Comparison of ENCODE assay signal across 19 cellular contexts in genomic region chr6:28653876-28654275, GRCh38.
A peak's percentile ranks its signal among the peaks of the same experiment; 100 is the strongest.
DNase-seq lines count a peak whose midpoint lies in the region; ATAC-seq, FAIRE-seq and TF ChIP-seq lines count a peak whose summit lies in the region.
"Had no signal": no experiment of that assay in that cellular context is flagged by ENCODE, and none has a peak within 500 bp of the region (broad histone marks: within the 10 kb centered on the region; RNA-seq: fewer than 3 reads in every experiment).

No MANE protein-coding gene starts in this region.

- H3K4me3 ChIP-seq in bronchial epithelial cell (ENCODE audit: low read depth, low read length) (no peak overlapping the region), body of pancreas (no peak overlapping the region)
- H3K4me3 ChIP-seq: BLaER1 had no signal

- 53 to 73% methylated on average over 4 of the region's 4 CpGs for WGBS in body of pancreas, 2 donors

- no peak overlapping the region for H3K27ac ChIP-seq in body of pancreas
- H3K27ac ChIP-seq: BLaER1 had no signal

- no peaks in the 10 kb centered on the region for H3K27me3 ChIP-seq in bronchial epithelial cell (ENCODE audit: control insufficient read depth, insufficient read depth, low read length)
- peaks cover 0 to 10% of the 10 kb centered on the region in 2 donors for H3K27me3 ChIP-seq in body of pancreas

- peak; percentile 28 for DNase-seq in Daoy (ENCODE audit: low read depth)
- peak; percentile 15 for DNase-seq in HT1080 (ENCODE audit: low read depth)
- DNase-seq in RKO (ENCODE audit: low spot score) = peak; percentile 57
- peak; percentile 52 for DNase-seq in bronchial epithelial cell (ENCODE audit: low read depth)
- no peak for DNase-seq in left ventricle myocardium superior
- no peak for DNase-seq in body of pancreas
- DNase-seq in NCI-H345 treated with DMSO at 0.1 percent for 48 hours (lab: John Stamatoyannopoulos, UW; ENCODE audit: unreplicated experiment) = no peak
- DNase-seq in OCI-M1 (lab: John Stamatoyannopoulos, UW) = no peak
- DNase-seq: 8988T; CD4-positive, alpha-beta memory T cell; DMS 273 treated with DMSO at 0.1 percent for 48 hours; DMS53; DND-41; GDM1; GOT3; H7 had no signal

- ATAC-seq in left ventricle myocardium superior (no peak), body of pancreas (no peak)

- TF ChIP-seq POLR2A in body of pancreas (IDR thresholded peaks at IDR 0.05) = no peak

- H3K36me3 ChIP-seq in bronchial epithelial cell (ENCODE audit: control insufficient read depth, insufficient read depth, low read length) (no peaks in the 10 kb centered on the region), body of pancreas (replicated peaks in 1 of 2; ENCODE audit: insufficient read depth in 1 of 2, low read depth in 2 of 2) (no peaks in the 10 kb centered on the region)
- H3K36me3 ChIP-seq: BLaER1 had no signal

- intact Hi-C loops in left ventricle myocardium superior (cut with micrococcal nuclease) (no loop called here), body of pancreas (cut with DNase I) (no loop called here)

- peaks cover 9% of the 10 kb centered on the region for H3K4me1 ChIP-seq in body of pancreas

- FAIRE-seq in bronchial epithelial cell (lab: Jason Lieb, UNC) = no peak
- FAIRE-seq: GM12892, GM18507 had no signal

- no peaks in the 10 kb centered on the region for H3K9me3 ChIP-seq in body of pancreas
- H3K9me3 ChIP-seq: BLaER1 had no signal

- TF ChIP-seq CTCF in bronchial epithelial cell (IDR thresholded peaks at IDR 0.05; ENCODE audit: insufficient read depth, low read length, severe bottlenecking) (no peak), body of pancreas (IDR thresholded peaks at IDR 0.05) (no peak)

Comparison
In these comparisons a context has a peak if more than half of its experiments do, and no peak if none do; other contexts are left out.
1. DNase-seq: peak in Daoy (single experiment), HT1080 (single experiment), RKO (single experiment) and bronchial epithelial cell (single experiment); none in left ventricle myocardium superior (single experiment), body of pancreas (0 of 4), NCI-H345 treated with DMSO at 0.1 percent for 48 hours (single experiment) and OCI-M1 (single experiment).